Comparison of ENCODE assay signal across 10 cellular contexts in the genomic region with DNA sequence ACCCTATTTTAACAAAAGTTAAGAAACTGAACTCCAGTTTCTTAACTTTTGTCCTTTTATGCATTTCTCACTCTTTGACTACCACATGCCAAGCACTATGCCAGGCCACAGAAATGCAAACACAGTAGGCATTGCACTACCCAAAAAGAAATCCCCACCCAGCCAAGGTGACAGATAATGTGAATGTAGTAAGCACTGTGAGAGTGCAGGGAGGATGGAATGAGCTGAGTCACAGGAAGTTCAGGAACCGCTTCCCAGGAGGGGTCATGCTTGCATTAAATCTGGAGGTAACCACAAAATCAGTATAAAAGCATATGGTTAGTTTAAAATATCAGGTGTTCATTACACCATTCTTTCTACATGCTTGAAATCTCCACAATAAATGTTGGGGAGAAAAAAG. TPM values are rescaled to one million over a fixed set of nuclear protein-coding genes. Genes with fewer than 3 reads are reported as not detected.
DNase-seq lines count a peak whose midpoint lies in the region; ATAC-seq and FAIRE-seq lines count a peak whose summit lies in the region.
"Had no signal": no experiment of that assay in that cellular context is flagged by ENCODE, and none has a peak within 500 bp of the region (broad histone marks: within the 10 kb centered on the region; RNA-seq: fewer than 3 reads in every experiment).

No MANE protein-coding gene starts in this region.

- no peaks in the 10 kb centered on the region for H3K36me3 ChIP-seq in skeletal muscle satellite cell (ENCODE audit: insufficient read depth, low read length)

- POLR2A ChIA-PET in activated CD4-positive, alpha-beta T cell treated with anti-CD3 and anti-CD28 coated beads, Interleukin-2, amount 10 ng/mL, durations not matched to agents 7 days and 5 days (lab: Charles Lee) = no interaction called here

- H3K4me1 ChIP-seq in skeletal muscle satellite cell (ENCODE audit: control insufficient read depth, insufficient read depth, low read length) = peaks cover 74% of the 10 kb centered on the region

- no peak overlapping the region for H3K4me3 ChIP-seq in skeletal muscle satellite cell (ENCODE audit: low read length)

- peak overlapping the region; percentile 72 for H3K9ac ChIP-seq in skeletal muscle satellite cell (ENCODE audit: low read depth, low read length)

- no peaks in the 10 kb centered on the region for H3K9me3 Mint-ChIP-seq in activated CD4-positive, alpha-beta T cell treated with anti-CD3 and anti-CD28 coated beads, Interleukin-2, amount 10 ng/mL, durations not matched to agents 7 days and 5 days
- H3K9me3 Mint-ChIP-seq: naive B cell had no signal

- H3K27me3 Mint-ChIP-seq in activated CD4-positive, alpha-beta T cell treated with anti-CD3 and anti-CD28 coated beads, Interleukin-2, amount 10 ng/mL, durations not matched to agents 7 days and 5 days = no peaks in the 10 kb centered on the region
- H3K27me3 Mint-ChIP-seq: naive B cell had no signal

- peak overlapping the region; percentile 5 for H3K27ac Mint-ChIP-seq in activated CD4-positive, alpha-beta T cell treated with anti-CD3 and anti-CD28 coated beads, Interleukin-2, amount 10 ng/mL, durations not matched to agents 7 days and 5 days

- H3K27me3 ChIP-seq in skeletal muscle satellite cell (ENCODE audit: control insufficient read depth, insufficient read depth, low read length) = no peaks in the 10 kb centered on the region

- peaks cover 16% of the 10 kb centered on the region for H3K36me3 Mint-ChIP-seq in activated CD4-positive, alpha-beta T cell treated with anti-CD3 and anti-CD28 coated beads, Interleukin-2, amount 10 ng/mL, durations not matched to agents 7 days and 5 days (ENCODE audit: low read depth)

- ATAC-seq in GM19023 (IDR thresholded peaks at IDR 0.05; ENCODE audit: unreplicated experiment) = no peak

- peaks cover 49% of the 10 kb centered on the region for H3K4me1 Mint-ChIP-seq in activated CD4-positive, alpha-beta T cell treated with anti-CD3 and anti-CD28 coated beads, Interleukin-2, amount 10 ng/mL, durations not matched to agents 7 days and 5 days

- FAIRE-seq in RCC 7860 (lab: Jason Lieb, UNC) = peak; percentile 98
- FAIRE-seq: colon had no signal

- CTCF ChIA-PET in activated CD4-positive, alpha-beta T cell treated with anti-CD3 and anti-CD28 coated beads, Interleukin-2, amount 10 ng/mL, durations not matched to agents 7 days and 5 days (lab: Charles Lee) = interaction anchor here (1.9 kb wide), 1 partner anchor 8 kb away, joined by 5 read pairs; no protein-coding TSS in a partner anchor

- DNase-seq in activated CD4-positive, alpha-beta T cell treated with anti-CD3 and anti-CD28 coated beads, Interleukin-2, amount 10 ng/mL, durations not matched to agents 7 days and 5 days = no peak
- DNase-seq in activated CD4-positive, alpha-beta T cell treated with anti-CD3 and anti-CD28 coated beads for 4 hours = no peak
- DNase-seq in RCC 7860 (ENCODE audit: low spot score) (peak; percentile 97), dermis microvascular lymphatic vessel endothelial cell (ENCODE audit: low read depth in 2 of 2) (peak; percentile 40 to 78), NCI-H2196 treated with DMSO at 0.1 percent for 48 hours (lab: John Stamatoyannopoulos, UW; ENCODE audit: unreplicated experiment) (no peak), NCI-H82 (lab: John Stamatoyannopoulos, UW) (no peak)
- DNase-seq: naive B cell had no signal

- H3K4me2 ChIP-seq in skeletal muscle satellite cell (ENCODE audit: low read length) = peak overlapping the region; percentile 11

- H3K9me3 ChIP-seq in skeletal muscle satellite cell (replicated peaks; ENCODE audit: low read length) = no peaks in the 10 kb centered on the region

- no peak overlapping the region for H3K4me3 Mint-ChIP-seq in activated CD4-positive, alpha-beta T cell treated with anti-CD3 and anti-CD28 coated beads, Interleukin-2, amount 10 ng/mL, durations not matched to agents 7 days and 5 days
- H3K4me3 Mint-ChIP-seq: naive B cell had no signal

RNA-seq across cellular contexts. Expression of a gene that starts 20.1 kb away (rescaled TPM):
- total RNA-seq in activated CD4-positive, alpha-beta T cell treated with anti-CD3 and anti-CD28 coated beads, Interleukin-2, amount 10 ng/mL, durations not matched to agents 7 days and 5 days = not detected
- not detected in 2 replicates for total RNA-seq in dermis microvascular lymphatic vessel endothelial cell
- not detected in 2 replicates for total RNA-seq in skeletal muscle satellite cell (2012; rRNA removed)

RNA-seq across cellular contexts. Expression of a gene that starts 27.8 kb away (rescaled TPM):
- total RNA-seq in activated CD4-positive, alpha-beta T cell treated with anti-CD3 and anti-CD28 coated beads, Interleukin-2, amount 10 ng/mL, durations not matched to agents 7 days and 5 days = 10 to 100 TPM; 87.4 to 93.3 TPM
- 173 and 178 TPM in 2 replicates for total RNA-seq in dermis microvascular lymphatic vessel endothelial cell
- total RNA-seq in skeletal muscle satellite cell (2012; rRNA removed) = 206 and 237 TPM in 2 replicates

RNA-seq across cellular contexts. Expression of a gene that starts 34.4 kb away (rescaled TPM):
- 10 to 100 TPM; 46.7 to 48.3 TPM for total RNA-seq in activated CD4-positive, alpha-beta T cell treated with anti-CD3 and anti-CD28 coated beads, Interleukin-2, amount 10 ng/mL, durations not matched to agents 7 days and 5 days
- 2.4 and 4.9 TPM in 2 replicates for total RNA-seq in dermis microvascular lymphatic vessel endothelial cell
- 8.4 and 12.0 TPM in 2 replicates for total RNA-seq in skeletal muscle satellite cell (2012; rRNA removed)

Comparison
In these comparisons a context has a peak if more than half of its experiments do, and no peak if none do; other contexts are left out.
1. DNase-seq: peak in RCC 7860 (single experiment) and dermis microvascular lymphatic vessel endothelial cell (2 of 2); none in activated CD4-positive, alpha-beta T cell treated with anti-CD3 and anti-CD28 coated beads, Interleukin-2, amount 10 ng/mL, durations not matched to agents 7 days and 5 days (single experiment), activated CD4-positive, alpha-beta T cell treated with anti-CD3 and anti-CD28 coated beads for 4 hours (0 of 2), NCI-H2196 treated with DMSO at 0.1 percent for 48 hours (single experiment) and NCI-H82 (single experiment).